ENCODE assay signal across 8 cellular contexts in genomic region chr17:27544350-27545131, GRCh38.
A peak's percentile ranks its signal among the peaks of the same experiment; 100 is the strongest.
DNase-seq lines count a peak whose midpoint lies in the region; ATAC-seq and TF ChIP-seq lines count a peak whose summit lies in the region.

No MANE protein-coding gene starts in this region.

- H3F3A ChIP-seq in Loucy (ENCODE audit: low read depth) = no peaks in the 10 kb centered on the region

- no peaks in the 10 kb centered on the region for H3K36me3 Mint-ChIP-seq in activated T-cell treated with anti-CD3 and anti-CD28 coated beads, Interleukin-2, amount 50 U/mL, for 4 hours (ENCODE audit: insufficient read depth)

- no peak for DNase-seq in activated T-cell treated with anti-CD3 and anti-CD28 coated beads, Interleukin-2, amount 50 U/mL, for 4 hours
- DNase-seq in stimulated activated CD4-positive, alpha-beta T cell treated with anti-CD3 and anti-CD28 coated beads, Interleukin-4, amount 100 ng/mL, for 1 hour = peak; percentile 27
- DNase-seq in HK-2 (ENCODE audit: unreplicated experiment) (no peak), D341Med (ENCODE audit: low spot score) (no peak), NCI-H524 (lab: John Stamatoyannopoulos, UW) (no peak)

- no peaks in the 10 kb centered on the region for H3K27me3 ChIP-seq in Loucy (ENCODE audit: insufficient read depth, low read length, poor library complexity, severe bottlenecking)

- H4K20me1 ChIP-seq in Loucy (ENCODE audit: insufficient read depth, low read length, poor library complexity, severe bottlenecking) = peaks cover 44% of the 10 kb centered on the region

- no peaks in the 10 kb centered on the region for H3K36me3 ChIP-seq in Loucy (ENCODE audit: insufficient read depth, low read length)

- no peaks in the 10 kb centered on the region for H3K9me2 ChIP-seq in Loucy (replicated peaks; ENCODE audit: low read depth, low read length)

- peaks cover 33% of the 10 kb centered on the region for H3K79me2 ChIP-seq in Loucy (ENCODE audit: insufficient read depth, low read length)

- TF ChIP-seq CTCF in GM12875 (IDR thresholded peaks at IDR 0.05; ENCODE audit: borderline replicate concordance, insufficient read depth, low read depth, low read length) (peak; percentile 32; the same call in 1 of the 2 replicates), Loucy (conservative IDR thresholded peaks at IDR 0.05; ENCODE audit: low read length) (no peak)

- peaks cover 57% of the 10 kb centered on the region for H3K4me1 ChIP-seq in Loucy (ENCODE audit: insufficient read depth, low read length, poor library complexity, severe bottlenecking)

- no peaks in the 10 kb centered on the region for H3K9me3 Mint-ChIP-seq in activated T-cell treated with anti-CD3 and anti-CD28 coated beads, Interleukin-2, amount 50 U/mL, for 4 hours

- H2AFZ ChIP-seq in Loucy (ENCODE audit: low read length) = no peak overlapping the region

- H3K4me1 Mint-ChIP-seq in activated T-cell treated with anti-CD3 and anti-CD28 coated beads, Interleukin-2, amount 50 U/mL, for 4 hours (ENCODE audit: low read depth) = peaks cover 53% of the 10 kb centered on the region

- ATAC-seq in GM21723 (IDR thresholded peaks at IDR 0.05; ENCODE audit: unreplicated experiment) = peak; percentile 83
- peak; percentile 82 to 84 for ATAC-seq in activated T-cell treated with anti-CD3 and anti-CD28 coated beads, Interleukin-2, amount 50 U/mL, for 4 hours

- H3K4me3 Mint-ChIP-seq in activated T-cell treated with anti-CD3 and anti-CD28 coated beads, Interleukin-2, amount 50 U/mL, for 4 hours = peak overlapping the region; percentile 61

- H3K4me2 ChIP-seq in Loucy (ENCODE audit: low read depth, low read length, poor library complexity, severe bottlenecking) = peak overlapping the region; percentile 86

- peak overlapping the region; percentile 6 for H3K9ac ChIP-seq in Loucy (ENCODE audit: low read depth, low read length, poor library complexity, severe bottlenecking)

- no peaks in the 10 kb centered on the region for H3K9me3 ChIP-seq in Loucy (ENCODE audit: insufficient read depth, low read depth, low read length)

- no peak overlapping the region for H3K4me3 ChIP-seq in GM12875 (ENCODE audit: low read depth, low read length)
- peak overlapping the region; percentile 67 for H3K4me3 ChIP-seq in Loucy (ENCODE audit: low read length, poor library complexity, severe bottlenecking)

- H3K27me3 Mint-ChIP-seq in activated T-cell treated with anti-CD3 and anti-CD28 coated beads, Interleukin-2, amount 50 U/mL, for 4 hours (ENCODE audit: low read depth) = no peaks in the 10 kb centered on the region
